1 cellular context compared by ENCODE assay signal in genomic region chr9:71781391-71781790, GRCh38.
TF ChIP-seq lines count a peak whose summit lies in the region.

No MANE protein-coding gene starts in this region.

TF ChIP-seq in WTC11, 78 proteins besides CTCF, POLR2A, EP300 and RAD21 (continued from another document):
- no peak for TF ChIP-seq USF2 (CRISPR knock-in tag; IDR thresholded peaks at IDR 0.05)
- TF ChIP-seq ATF3 (CRISPR knock-in tag; conservative IDR thresholded peaks at IDR 0.05): no peak
- TF ChIP-seq PRRX2 (CRISPR knock-in tag; IDR thresholded peaks at IDR 0.05): no peak
- no peak for TF ChIP-seq NR2C2 (CRISPR knock-in tag; IDR thresholded peaks at IDR 0.05)
